ENCODE assay signal across 2 cellular contexts in genomic region chr11:118436639-118437045, GRCh38.
TF ChIP-seq lines count a peak whose summit lies in the region.

No MANE protein-coding gene starts in this region.

TF ChIP-seq in HEK293, 187 proteins besides CTCF, POLR2A, EP300 and RAD21:
- TF ChIP-seq, protein P1, sequence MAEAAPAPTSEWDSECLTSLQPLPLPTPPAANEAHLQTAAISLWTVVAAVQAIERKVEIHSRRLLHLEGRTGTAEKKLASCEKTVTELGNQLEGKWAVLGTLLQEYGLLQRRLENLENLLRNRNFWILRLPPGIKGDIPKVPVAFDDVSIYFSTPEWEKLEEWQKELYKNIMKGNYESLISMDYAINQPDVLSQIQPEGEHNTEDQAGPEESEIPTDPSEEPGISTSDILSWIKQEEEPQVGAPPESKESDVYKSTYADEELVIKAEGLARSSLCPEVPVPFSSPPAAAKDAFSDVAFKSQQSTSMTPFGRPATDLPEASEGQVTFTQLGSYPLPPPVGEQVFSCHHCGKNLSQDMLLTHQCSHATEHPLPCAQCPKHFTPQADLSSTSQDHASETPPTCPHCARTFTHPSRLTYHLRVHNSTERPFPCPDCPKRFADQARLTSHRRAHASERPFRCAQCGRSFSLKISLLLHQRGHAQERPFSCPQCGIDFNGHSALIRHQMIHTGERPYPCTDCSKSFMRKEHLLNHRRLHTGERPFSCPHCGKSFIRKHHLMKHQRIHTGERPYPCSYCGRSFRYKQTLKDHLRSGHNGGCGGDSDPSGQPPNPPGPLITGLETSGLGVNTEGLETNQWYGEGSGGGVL (tag by site-specific recombination; IDR thresholded peaks at IDR 0.05), result no peak
- TF ChIP-seq ZFP69B (tag by site-specific recombination; IDR thresholded peaks at IDR 0.05), result 0 out of 2 replicates have a peak, but pooled peaks have one; percentile 12
- TF ChIP-seq ZBTB7A (tag by site-specific recombination; IDR thresholded peaks at IDR 0.05; ENCODE audit: low read depth), result peak; percentile 78; the same call in 1 of the 2 replicates
- no peak for TF ChIP-seq FEZF1 (tag by site-specific recombination; IDR thresholded peaks at IDR 0.05)
- TF ChIP-seq ZSCAN23 (tag by site-specific recombination; IDR thresholded peaks at IDR 0.05), result no peak
- TF ChIP-seq GLIS1 (tag by site-specific recombination; IDR thresholded peaks at IDR 0.05), result no peak
- TF ChIP-seq ZBTB1 (tag by site-specific recombination; IDR thresholded peaks at IDR 0.05), result no peak
- TF ChIP-seq ZNF174 (tag by site-specific recombination; IDR thresholded peaks at IDR 0.05), result no peak
- no peak for TF ChIP-seq ZNF433 (tag by site-specific recombination; IDR thresholded peaks at IDR 0.05; ENCODE audit: low read depth)
- TF ChIP-seq ZBTB49 (tag by site-specific recombination; IDR thresholded peaks at IDR 0.05; ENCODE audit: low read depth), result no peak
- TF ChIP-seq KLF7 (tag by site-specific recombination; IDR thresholded peaks at IDR 0.05; ENCODE audit: borderline replicate concordance), result no peak
- TF ChIP-seq RBAK (tag by site-specific recombination; IDR thresholded peaks at IDR 0.05), result no peak
- no peak for TF ChIP-seq ZBTB20 (tag by site-specific recombination; IDR thresholded peaks at IDR 0.05)
- TF ChIP-seq, protein P2, sequence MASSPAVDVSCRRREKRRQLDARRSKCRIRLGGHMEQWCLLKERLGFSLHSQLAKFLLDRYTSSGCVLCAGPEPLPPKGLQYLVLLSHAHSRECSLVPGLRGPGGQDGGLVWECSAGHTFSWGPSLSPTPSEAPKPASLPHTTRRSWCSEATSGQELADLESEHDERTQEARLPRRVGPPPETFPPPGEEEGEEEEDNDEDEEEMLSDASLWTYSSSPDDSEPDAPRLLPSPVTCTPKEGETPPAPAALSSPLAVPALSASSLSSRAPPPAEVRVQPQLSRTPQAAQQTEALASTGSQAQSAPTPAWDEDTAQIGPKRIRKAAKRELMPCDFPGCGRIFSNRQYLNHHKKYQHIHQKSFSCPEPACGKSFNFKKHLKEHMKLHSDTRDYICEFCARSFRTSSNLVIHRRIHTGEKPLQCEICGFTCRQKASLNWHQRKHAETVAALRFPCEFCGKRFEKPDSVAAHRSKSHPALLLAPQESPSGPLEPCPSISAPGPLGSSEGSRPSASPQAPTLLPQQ (tag by site-specific recombination; IDR thresholded peaks at IDR 0.05), result peak; percentile 44; the same call in 1 of the 2 replicates
- TF ChIP-seq ZNF274 (IDR thresholded peaks at IDR 0.05; ENCODE audit: low read length), result no peak
- TF ChIP-seq ZNF274 (tag by site-specific recombination; IDR thresholded peaks at IDR 0.05; ENCODE audit: borderline replicate concordance), result no peak
- TF ChIP-seq, protein P3, sequence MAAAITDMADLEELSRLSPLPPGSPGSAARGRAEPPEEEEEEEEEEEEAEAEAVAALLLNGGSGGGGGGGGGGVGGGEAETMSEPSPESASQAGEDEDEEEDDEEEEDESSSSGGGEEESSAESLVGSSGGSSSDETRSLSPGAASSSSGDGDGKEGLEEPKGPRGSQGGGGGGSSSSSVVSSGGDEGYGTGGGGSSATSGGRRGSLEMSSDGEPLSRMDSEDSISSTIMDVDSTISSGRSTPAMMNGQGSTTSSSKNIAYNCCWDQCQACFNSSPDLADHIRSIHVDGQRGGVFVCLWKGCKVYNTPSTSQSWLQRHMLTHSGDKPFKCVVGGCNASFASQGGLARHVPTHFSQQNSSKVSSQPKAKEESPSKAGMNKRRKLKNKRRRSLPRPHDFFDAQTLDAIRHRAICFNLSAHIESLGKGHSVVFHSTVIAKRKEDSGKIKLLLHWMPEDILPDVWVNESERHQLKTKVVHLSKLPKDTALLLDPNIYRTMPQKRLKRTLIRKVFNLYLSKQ (tag by site-specific recombination; IDR thresholded peaks at IDR 0.05; ENCODE audit: borderline replicate concordance), result no peak
- TF ChIP-seq ZFP3 (tag by site-specific recombination; IDR thresholded peaks at IDR 0.05; ENCODE audit: low read depth), result no peak
- no peak for TF ChIP-seq INSM2 (tag by site-specific recombination; IDR thresholded peaks at IDR 0.05)
TF ChIP-seq in HEK293: peak in this region for 3.

TF ChIP-seq in K562, 482 proteins besides CTCF, POLR2A, EP300 and RAD21 (continues in another document):
- TF ChIP-seq WHSC1 (IDR thresholded peaks at IDR 0.05; ENCODE audit: low read length), result no peak
- no peak for TF ChIP-seq HDAC2 (IDR thresholded peaks at IDR 0.05)
- no peak for TF ChIP-seq MTF1 (CRISPR knock-in tag; IDR thresholded peaks at IDR 0.05; ENCODE audit: borderline replicate concordance)
- TF ChIP-seq, protein P4, sequence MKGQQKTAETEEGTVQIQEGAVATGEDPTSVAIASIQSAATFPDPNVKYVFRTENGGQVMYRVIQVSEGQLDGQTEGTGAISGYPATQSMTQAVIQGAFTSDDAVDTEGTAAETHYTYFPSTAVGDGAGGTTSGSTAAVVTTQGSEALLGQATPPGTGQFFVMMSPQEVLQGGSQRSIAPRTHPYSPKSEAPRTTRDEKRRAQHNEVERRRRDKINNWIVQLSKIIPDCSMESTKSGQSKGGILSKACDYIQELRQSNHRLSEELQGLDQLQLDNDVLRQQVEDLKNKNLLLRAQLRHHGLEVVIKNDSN (CRISPR knock-in tag; IDR thresholded peaks at IDR 0.05), result no peak
- TF ChIP-seq YY1 (IDR thresholded peaks at IDR 0.05; ENCODE audit: borderline replicate concordance in 1 of 3, control insufficient read depth in 1 of 3, extremely low read depth in 1 of 3, insufficient read depth in 3 of 3, insufficient read length in 1 of 3, insufficient replicate concordance in 2 of 3, low read depth in 1 of 3, low read length in 2 of 3), result peak in 1 of 3 experiments; percentile 4
- TF ChIP-seq PHTF2 (CRISPR knock-in tag; IDR thresholded peaks at IDR 0.05), result no peak
- no peak for TF ChIP-seq ZC3H4 (CRISPR knock-in tag; IDR thresholded peaks at IDR 0.05; ENCODE audit: borderline replicate concordance)
- no peak for TF ChIP-seq ZNF23 (CRISPR knock-in tag; IDR thresholded peaks at IDR 0.05)
- no peak for TF ChIP-seq EZH2 (IDR thresholded peaks at IDR 0.05; ENCODE audit: borderline replicate concordance, low read depth, low read length)
- TF ChIP-seq DEAF1 (CRISPR knock-in tag; IDR thresholded peaks at IDR 0.05), result no peak
- TF ChIP-seq, protein P5, sequence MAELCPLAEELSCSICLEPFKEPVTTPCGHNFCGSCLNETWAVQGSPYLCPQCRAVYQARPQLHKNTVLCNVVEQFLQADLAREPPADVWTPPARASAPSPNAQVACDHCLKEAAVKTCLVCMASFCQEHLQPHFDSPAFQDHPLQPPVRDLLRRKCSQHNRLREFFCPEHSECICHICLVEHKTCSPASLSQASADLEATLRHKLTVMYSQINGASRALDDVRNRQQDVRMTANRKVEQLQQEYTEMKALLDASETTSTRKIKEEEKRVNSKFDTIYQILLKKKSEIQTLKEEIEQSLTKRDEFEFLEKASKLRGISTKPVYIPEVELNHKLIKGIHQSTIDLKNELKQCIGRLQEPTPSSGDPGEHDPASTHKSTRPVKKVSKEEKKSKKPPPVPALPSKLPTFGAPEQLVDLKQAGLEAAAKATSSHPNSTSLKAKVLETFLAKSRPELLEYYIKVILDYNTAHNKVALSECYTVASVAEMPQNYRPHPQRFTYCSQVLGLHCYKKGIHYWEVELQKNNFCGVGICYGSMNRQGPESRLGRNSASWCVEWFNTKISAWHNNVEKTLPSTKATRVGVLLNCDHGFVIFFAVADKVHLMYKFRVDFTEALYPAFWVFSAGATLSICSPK (IDR thresholded peaks at IDR 0.05; ENCODE audit: borderline replicate concordance), result no peak
- TF ChIP-seq KDM1A (IDR thresholded peaks at IDR 0.05), result no peak
- TF ChIP-seq NFE2L1 (tag; IDR thresholded peaks at IDR 0.05; ENCODE audit: borderline replicate concordance, low read depth), result no peak
- TF ChIP-seq, protein P6, sequence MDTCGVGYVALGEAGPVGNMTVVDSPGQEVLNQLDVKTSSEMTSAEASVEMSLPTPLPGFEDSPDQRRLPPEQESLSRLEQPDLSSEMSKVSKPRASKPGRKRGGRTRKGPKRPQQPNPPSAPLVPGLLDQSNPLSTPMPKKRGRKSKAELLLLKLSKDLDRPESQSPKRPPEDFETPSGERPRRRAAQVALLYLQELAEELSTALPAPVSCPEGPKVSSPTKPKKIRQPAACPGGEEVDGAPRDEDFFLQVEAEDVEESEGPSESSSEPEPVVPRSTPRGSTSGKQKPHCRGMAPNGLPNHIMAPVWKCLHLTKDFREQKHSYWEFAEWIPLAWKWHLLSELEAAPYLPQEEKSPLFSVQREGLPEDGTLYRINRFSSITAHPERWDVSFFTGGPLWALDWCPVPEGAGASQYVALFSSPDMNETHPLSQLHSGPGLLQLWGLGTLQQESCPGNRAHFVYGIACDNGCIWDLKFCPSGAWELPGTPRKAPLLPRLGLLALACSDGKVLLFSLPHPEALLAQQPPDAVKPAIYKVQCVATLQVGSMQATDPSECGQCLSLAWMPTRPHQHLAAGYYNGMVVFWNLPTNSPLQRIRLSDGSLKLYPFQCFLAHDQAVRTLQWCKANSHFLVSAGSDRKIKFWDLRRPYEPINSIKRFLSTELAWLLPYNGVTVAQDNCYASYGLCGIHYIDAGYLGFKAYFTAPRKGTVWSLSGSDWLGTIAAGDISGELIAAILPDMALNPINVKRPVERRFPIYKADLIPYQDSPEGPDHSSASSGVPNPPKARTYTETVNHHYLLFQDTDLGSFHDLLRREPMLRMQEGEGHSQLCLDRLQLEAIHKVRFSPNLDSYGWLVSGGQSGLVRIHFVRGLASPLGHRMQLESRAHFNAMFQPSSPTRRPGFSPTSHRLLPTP (IDR thresholded peaks at IDR 0.05; ENCODE audit: borderline replicate concordance, extremely low read depth, insufficient read length), result no peak
- peak; percentile 71 for TF ChIP-seq RBFOX2 (IDR thresholded peaks at IDR 0.05; ENCODE audit: low read depth, low read length)
- TF ChIP-seq SIN3B (IDR thresholded peaks at IDR 0.05; ENCODE audit: low read depth), result peak; percentile 10; the same call in 1 of the 2 replicates
- no peak for TF ChIP-seq E2F5 (CRISPR knock-in tag; IDR thresholded peaks at IDR 0.05)
- TF ChIP-seq PHF8 (IDR thresholded peaks at IDR 0.05; ENCODE audit: borderline replicate concordance, low read length), result peak; percentile 12; the same call in 1 of the 2 replicates
- no peak for TF ChIP-seq PHF21A (IDR thresholded peaks at IDR 0.05; ENCODE audit: borderline replicate concordance, low read depth)
- peak; percentile 65 for TF ChIP-seq POLR2G (IDR thresholded peaks at IDR 0.05; ENCODE audit: low read depth, low read length)
- peak; percentile 4 for TF ChIP-seq RBBP5 (IDR thresholded peaks at IDR 0.05; ENCODE audit: borderline replicate concordance, insufficient read depth, low read length, poor library complexity, severe bottlenecking)
- no peak for TF ChIP-seq ZNF764 (CRISPR knock-in tag; IDR thresholded peaks at IDR 0.05; ENCODE audit: low read depth)
- TF ChIP-seq FOXA3 (CRISPR knock-in tag; conservative IDR thresholded peaks at IDR 0.05 in 1 of 2, IDR thresholded peaks at IDR 0.05 in 1 of 2), result no peak
- no peak for TF ChIP-seq ZNF263 (CRISPR knock-in tag; IDR thresholded peaks at IDR 0.05; ENCODE audit: borderline replicate concordance)
- no peak for TF ChIP-seq MYNN (IDR thresholded peaks at IDR 0.05)
- no peak for TF ChIP-seq MYNN (CRISPR knock-in tag; IDR thresholded peaks at IDR 0.05)
- TF ChIP-seq L3MBTL2 (IDR thresholded peaks at IDR 0.05), result no peak
- 0 out of 2 replicates have a peak, but pooled peaks have one; percentile 6 for TF ChIP-seq CREM (IDR thresholded peaks at IDR 0.05; ENCODE audit: low read depth)
- no peak for TF ChIP-seq FOXJ3 (CRISPR knock-in tag; IDR thresholded peaks at IDR 0.05)
- TF ChIP-seq ZNF41 (CRISPR knock-in tag; conservative IDR thresholded peaks at IDR 0.05), result no peak
- no peak for TF ChIP-seq ZBTB1 (CRISPR knock-in tag; IDR thresholded peaks at IDR 0.05; ENCODE audit: borderline replicate concordance, low read depth)
- no peak for TF ChIP-seq TCF7L2 (IDR thresholded peaks at IDR 0.05; ENCODE audit: low read depth, low read length)
- no peak for TF ChIP-seq HNRNPH1 (optimal IDR thresholded peaks at IDR 0.05; ENCODE audit: low read depth, low read length)
- TF ChIP-seq MCM3 (IDR thresholded peaks at IDR 0.05), result no peak
- no peak for TF ChIP-seq ZNF507 (tag; conservative IDR thresholded peaks at IDR 0.05)
- no peak for TF ChIP-seq SOX6 (IDR thresholded peaks at IDR 0.05)
- TF ChIP-seq JUN (IDR thresholded peaks at IDR 0.05; ENCODE audit: borderline replicate concordance, low read depth, low read length), result no peak
- no peak for TF ChIP-seq JUN (CRISPR knock-in tag; IDR thresholded peaks at IDR 0.05; ENCODE audit: borderline replicate concordance)
- no peak for TF ChIP-seq MTA3 (IDR thresholded peaks at IDR 0.05; ENCODE audit: borderline replicate concordance)
- TF ChIP-seq ETV1 (tag; conservative IDR thresholded peaks at IDR 0.05; ENCODE audit: low read depth), result no peak
- TF ChIP-seq JUNB (CRISPR knock-in tag; conservative IDR thresholded peaks at IDR 0.05), result no peak
- TF ChIP-seq HDAC1 (IDR thresholded peaks at IDR 0.05), result no peak
- TF ChIP-seq C11orf30 (IDR thresholded peaks at IDR 0.05; ENCODE audit: low read depth), result no peak
